ENCODE assay signal across 1 cellular context in genomic region chr17:17789410-17789809, GRCh38.
A peak's percentile ranks its signal among the peaks of the same experiment; 100 is the strongest.
TF ChIP-seq lines count a peak whose summit lies in the region.

No MANE protein-coding gene starts in this region.

TF ChIP-seq in HepG2, 621 proteins besides CTCF, POLR2A, EP300 and RAD21:
- TF ChIP-seq ZNF782 (CRISPR knock-in tag; IDR thresholded peaks at IDR 0.05; ENCODE audit: borderline replicate concordance) = no peak
- TF ChIP-seq FUBP1 (CRISPR knock-in tag; IDR thresholded peaks at IDR 0.05; ENCODE audit: borderline replicate concordance) = no peak
- no peak for TF ChIP-seq MIXL1 (CRISPR knock-in tag; IDR thresholded peaks at IDR 0.05)
- TF ChIP-seq ZNF574 (CRISPR knock-in tag; IDR thresholded peaks at IDR 0.05) = 0 out of 2 replicates have a peak, but pooled peaks have one; percentile 5
